In the genomic region with DNA sequence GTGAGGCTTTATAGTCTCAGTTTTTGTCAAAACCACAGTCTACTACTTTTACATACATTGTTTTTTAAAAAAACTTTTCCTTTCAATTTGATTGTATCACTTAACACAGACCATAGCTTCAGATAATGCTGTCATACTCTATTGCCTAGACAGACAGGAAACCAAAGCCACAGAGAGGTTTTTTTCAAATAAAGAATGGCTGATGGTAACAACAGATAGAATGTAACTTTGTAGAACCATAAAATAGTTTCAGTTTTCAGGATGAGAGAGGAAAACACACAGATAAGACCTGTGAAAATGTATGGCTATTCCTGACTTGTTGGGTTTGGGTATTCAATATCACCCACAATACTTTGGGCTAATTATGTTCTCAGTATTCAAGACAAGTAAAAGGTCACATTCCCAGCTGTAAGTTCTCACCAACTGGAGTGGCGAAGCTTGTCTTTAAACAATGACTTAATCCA, we compare ENCODE assay signal across 8 cellular contexts.
DNase-seq lines count a peak whose midpoint lies in the region; ATAC-seq and TF ChIP-seq lines count a peak whose summit lies in the region.

No MANE protein-coding gene starts in this region.

- peaks cover 48% of the 10 kb centered on the region for H3K27me3 Mint-ChIP-seq in activated CD4-positive, alpha-beta T cell treated with anti-CD3 and anti-CD28 coated beads, Interleukin-2, amount 10 ng/mL, durations not matched to agents 24 days and 14 days

- H3K4me3 Mint-ChIP-seq in activated CD4-positive, alpha-beta T cell treated with anti-CD3 and anti-CD28 coated beads, Interleukin-2, amount 10 ng/mL, durations not matched to agents 24 days and 14 days, result peak overlapping the region; percentile 36

- TF ChIP-seq CTCF in psoas muscle (IDR thresholded peaks at IDR 0.05), result no peak

- intact Hi-C loops in activated CD4-positive, alpha-beta T cell treated with anti-CD3 and anti-CD28 coated beads, Interleukin-2, amount 10 ng/mL, durations not matched to agents 24 days and 14 days (cut with micrococcal nuclease), result loop anchor here (1.0 to 10.0 kb wide), 6 partner anchors 18 to 1662 kb away; partner anchors contain the start of genes NMBR and VTA1
- intact Hi-C loops in psoas muscle (cut with DNase I), result no loop called here

- H3K9me3 Mint-ChIP-seq in activated CD4-positive, alpha-beta T cell treated with anti-CD3 and anti-CD28 coated beads, Interleukin-2, amount 10 ng/mL, durations not matched to agents 24 days and 14 days, result no peaks in the 10 kb centered on the region

- peak overlapping the region; percentile 39 for H3K27ac ChIP-seq in SJSA1
- H3K27ac ChIP-seq in psoas muscle, result no peak overlapping the region

- ATAC-seq in HG02884 (IDR thresholded peaks at IDR 0.05; ENCODE audit: unreplicated experiment) (peak; percentile 98), psoas muscle (no peak)

- H3K9me3 ChIP-seq in SJSA1 (replicated peaks), result no peaks in the 10 kb centered on the region
- H3K9me3 ChIP-seq in psoas muscle, result no peaks in the 10 kb centered on the region

- peak overlapping the region; percentile 8 for H3K27ac Mint-ChIP-seq in activated CD4-positive, alpha-beta T cell treated with anti-CD3 and anti-CD28 coated beads, Interleukin-2, amount 10 ng/mL, durations not matched to agents 24 days and 14 days

- H3K36me3 Mint-ChIP-seq in activated CD4-positive, alpha-beta T cell treated with anti-CD3 and anti-CD28 coated beads, Interleukin-2, amount 10 ng/mL, durations not matched to agents 24 days and 14 days (ENCODE audit: low read depth), result no peaks in the 10 kb centered on the region

- peaks cover 13% of the 10 kb centered on the region for H3K4me1 Mint-ChIP-seq in activated CD4-positive, alpha-beta T cell treated with anti-CD3 and anti-CD28 coated beads, Interleukin-2, amount 10 ng/mL, durations not matched to agents 24 days and 14 days

- H3K4me1 ChIP-seq in SJSA1 (replicated peaks), result peaks cover 16% of the 10 kb centered on the region
- no peaks in the 10 kb centered on the region for H3K4me1 ChIP-seq in psoas muscle

- no peak overlapping the region for H3K4me3 ChIP-seq in SJSA1
- no peak overlapping the region for H3K4me3 ChIP-seq in psoas muscle

- WGBS in psoas muscle, 3 donors, result 47 to 59% (median 52%) methylated on average over 1 of the region's 1 CpG

- H3K36me3 ChIP-seq in SJSA1 (no peaks in the 10 kb centered on the region), psoas muscle (ENCODE audit: insufficient read depth in 1 of 2, low read depth in 1 of 2) (no peaks in the 10 kb centered on the region)

- peak; percentile 77 for DNase-seq in activated CD4-positive, alpha-beta T cell treated with anti-CD3 and anti-CD28 coated beads, Interleukin-2, amount 10 ng/mL, durations not matched to agents 24 days and 14 days
- no peak for DNase-seq in activated CD4-positive, alpha-beta T cell treated with anti-CD3 and anti-CD28 coated beads for 4 hours
- DNase-seq in SJSA1 (ENCODE audit: low read depth in 1 of 2, low spot score in 2 of 2) (no peak), renal cortical epithelial cell (ENCODE audit: low read depth) (peak; percentile 28), DMS 273 treated with DMSO at 0.1 percent for 48 hours (lab: John Stamatoyannopoulos, UW) (no peak), psoas muscle (no peak)
- DNase-seq in activated CD4-positive, alpha-beta T cell treated with anti-CD3 and anti-CD28 coated beads, Interleukin-2, amount 50 U/mL, for 4 hours, result no peak

- H3K27me3 ChIP-seq in SJSA1 (replicated peaks), result no peaks in the 10 kb centered on the region
- H3K27me3 ChIP-seq in psoas muscle (ENCODE audit: insufficient read depth in 3 of 3, low read length in 2 of 3), result no peaks in the 10 kb centered on the region

Comparison
In these comparisons a context has a peak if more than half of its experiments do, and no peak if none do; other contexts are left out.
1. DNase-seq: peak in activated CD4-positive, alpha-beta T cell treated with anti-CD3 and anti-CD28 coated beads, Interleukin-2, amount 10 ng/mL, durations not matched to agents 24 days and 14 days (single experiment) and renal cortical epithelial cell (single experiment); none in activated CD4-positive, alpha-beta T cell treated with anti-CD3 and anti-CD28 coated beads for 4 hours (0 of 2), SJSA1 (0 of 2), DMS 273 treated with DMSO at 0.1 percent for 48 hours (single experiment), activated CD4-positive, alpha-beta T cell treated with anti-CD3 and anti-CD28 coated beads, Interleukin-2, amount 50 U/mL, for 4 hours (0 of 2) and psoas muscle (0 of 2).